Comparison of ENCODE assay signal across 8 cellular contexts in genomic region chr11:66638177-66639065, GRCh38.
DNase-seq lines count a peak whose midpoint lies in the region; ATAC-seq, FAIRE-seq and TF ChIP-seq lines count a peak whose summit lies in the region.

RBM4 (plus strand) TSS chr11:66638703; CDS start chr11:66639712, 1,009 bp downstream.

- H2AFZ ChIP-seq in MM.1S (ENCODE audit: low read length), result peak within 1 kb of the TSS; percentile 50

- peaks cover 3% of the 10 kb centered on the region for H3K27me3 Mint-ChIP-seq in nephron progenitor cell (ENCODE audit: low read depth, poor library complexity)
- no peaks in the 10 kb centered on the region for H3K27me3 Mint-ChIP-seq in stimulated activated naive CD8-positive, alpha-beta T cell treated with anti-CD3 and anti-CD28 coated beads, Interleukin-15, amount 100 ng/mL, for 72 hours

- peak within 1 kb of the TSS; percentile 66 for H3K27ac ChIP-seq in MM.1S (ENCODE audit: low read length)

- TF ChIP-seq CTCF in MM.1S (IDR thresholded peaks at IDR 0.05; ENCODE audit: low read length) (no peak; the same call in 1 of the 2 replicates), nephron progenitor cell (IDR thresholded peaks at IDR 0.05) (no peak)

- ATAC-seq in stimulated activated naive CD8-positive, alpha-beta T cell treated with anti-CD3 and anti-CD28 coated beads, Interleukin-15, amount 100 ng/mL, for 72 hours, result peak; percentile 96

- H3K79me2 ChIP-seq in MM.1S (ENCODE audit: low read length), result peaks cover 98% of the 10 kb centered on the region

- H3K9me2 ChIP-seq in MM.1S (replicated peaks; ENCODE audit: insufficient read depth, low read length), result no peaks in the 10 kb centered on the region

- H3K9me3 ChIP-seq in HAP-1 (no peaks in the 10 kb centered on the region), MM.1S (replicated peaks; ENCODE audit: insufficient read depth, low read length) (no peaks in the 10 kb centered on the region)

- peaks cover 54% of the 10 kb centered on the region for H3K4me1 Mint-ChIP-seq in nephron progenitor cell
- peaks cover 67% of the 10 kb centered on the region for H3K4me1 Mint-ChIP-seq in stimulated activated naive CD8-positive, alpha-beta T cell treated with anti-CD3 and anti-CD28 coated beads, Interleukin-15, amount 100 ng/mL, for 72 hours

- in situ Hi-C loops in HAP-1 (cut with MboI; ENCODE audit: low sequenced_read_pairs), result no loop called here

- H3K36me3 Mint-ChIP-seq in nephron progenitor cell (ENCODE audit: low read depth), result peaks cover 71% of the 10 kb centered on the region

- H3K27ac Mint-ChIP-seq in nephron progenitor cell, result peak within 1 kb of the TSS; percentile 100
- peak within 1 kb of the TSS; percentile 95 to 99 for H3K27ac Mint-ChIP-seq in stimulated activated naive CD8-positive, alpha-beta T cell treated with anti-CD3 and anti-CD28 coated beads, Interleukin-15, amount 100 ng/mL, for 72 hours

- H3K4me3 ChIP-seq in HAP-1 (peak within 1 kb of the TSS; percentile 89), MM.1S (ENCODE audit: low read length) (peak within 1 kb of the TSS; percentile 89)

- peak; percentile 98 for FAIRE-seq in G401.6 (lab: Jason Lieb, UNC)

- H3F3A ChIP-seq in MM.1S (ENCODE audit: insufficient read depth, low read length), result peaks cover 27% of the 10 kb centered on the region

- peak within 1 kb of the TSS; percentile 87 for H3K9ac ChIP-seq in MM.1S (ENCODE audit: low read length)

- H3K27me3 ChIP-seq in HAP-1 (ENCODE audit: low read depth), result no peaks in the 10 kb centered on the region
- no peaks in the 10 kb centered on the region for H3K27me3 ChIP-seq in MM.1S (replicated peaks; ENCODE audit: insufficient read depth, low read length)

- H3K4me3 Mint-ChIP-seq in nephron progenitor cell, result peak within 1 kb of the TSS; percentile 93
- H3K4me3 Mint-ChIP-seq in stimulated activated naive CD8-positive, alpha-beta T cell treated with anti-CD3 and anti-CD28 coated beads, Interleukin-15, amount 100 ng/mL, for 72 hours, result peak within 1 kb of the TSS; percentile 88 to 95

- peaks cover 34% of the 10 kb centered on the region for H4K20me1 ChIP-seq in MM.1S (ENCODE audit: insufficient read depth, low read length)

- peaks cover 64% of the 10 kb centered on the region for H3K36me3 ChIP-seq in HAP-1 (replicated peaks)
- peaks cover 27% of the 10 kb centered on the region for H3K36me3 ChIP-seq in MM.1S (replicated peaks; ENCODE audit: insufficient read depth, low read length)

- DNase-seq in HAP-1 (ENCODE audit: low spot score in 2 of 2), result peak; percentile 99
- DNase-seq in MM.1S, result peak; percentile 100
- DNase-seq in SIG-M5 (lab: John Stamatoyannopoulos, UW), result peak; percentile 96
- DNase-seq in activated gamma-delta T cell (lab: John Stamatoyannopoulos, UW), result peak; percentile 76
- DNase-seq in fibroblast of the conjunctiva (ENCODE audit: low read depth), result peak; percentile 99
- peak; percentile 94 for DNase-seq in nephron progenitor cell
- peak; percentile 95 to 99 for DNase-seq in stimulated activated naive CD8-positive, alpha-beta T cell treated with anti-CD3 and anti-CD28 coated beads, Interleukin-15, amount 100 ng/mL, for 72 hours

- H3K4me2 ChIP-seq in MM.1S (ENCODE audit: low read depth, low read length), result peak within 1 kb of the TSS; percentile 94

- H3K4me1 ChIP-seq in HAP-1 (peaks cover 34% of the 10 kb centered on the region), MM.1S (ENCODE audit: low read length) (peaks cover 31% of the 10 kb centered on the region)

- peaks cover 4% of the 10 kb centered on the region for H3K9me3 Mint-ChIP-seq in nephron progenitor cell
- H3K9me3 Mint-ChIP-seq in stimulated activated naive CD8-positive, alpha-beta T cell treated with anti-CD3 and anti-CD28 coated beads, Interleukin-15, amount 100 ng/mL, for 72 hours, result no peaks in the 10 kb centered on the region

Comparison
In these comparisons a context has a peak if more than half of its experiments do, and no peak if none do; other contexts are left out.
1. Peak in every context shown above with its lines: DNase-seq, ATAC-seq, H3K4me3 ChIP-seq and H3K27ac ChIP-seq.